ENCODE assay signal across 8 cellular contexts in genomic region chr11:777288-778255, GRCh38. TPM values are rescaled to one million over a fixed set of nuclear protein-coding genes. Genes with fewer than 3 reads are reported as not detected.
DNase-seq lines count a peak whose midpoint lies in the region; ATAC-seq lines count a peak whose summit lies in the region.

Gene GATD1 (minus strand): TSS chr11:777487. CDS start chr11:777462, 25 bp downstream.

- peak; percentile 91 to 95 (median 94) for DNase-seq in CD8-positive, alpha-beta memory T cell
- DNase-seq in HT-29 (ENCODE audit: low spot score) (peak; percentile 93), NT2/D1 (ENCODE audit: low read depth, low spot score) (peak; percentile 85)
- DNase-seq in activated CD8-positive, alpha-beta memory T cell treated with anti-CD3 and anti-CD28 coated beads, Interleukin-2, amount 10 ng/mL, durations not matched to agents 7 days and 5 days = peak; percentile 95
- peak; percentile 84 to 89 for DNase-seq in stimulated activated CD8-positive, alpha-beta memory T cell treated with anti-CD3 and anti-CD28 coated beads, Interleukin-15, amount 100 ng/mL, for 4 hours (ENCODE audit: low read depth in 2 of 2)

- CTCF ChIA-PET in CD8-positive, alpha-beta memory T cell (lab: Charles Lee) = interaction anchor here (1.5 kb wide), 1 partner anchor 18 kb away, joined by 3 read pairs; no protein-coding TSS in a partner anchor
- CTCF ChIA-PET in activated CD8-positive, alpha-beta memory T cell treated with anti-CD3 and anti-CD28 coated beads, Interleukin-2, amount 10 ng/mL, durations not matched to agents 7 days and 5 days (lab: Charles Lee) = interaction anchor here (0.7 to 2.4 kb wide), 9 partner anchors 9 to 242 kb away, joined by 3 to 10 read pairs (median 4); partner anchors contain the start of genes HRAS and TALDO1

- WGBS in mesodermal cell (ENCODE audit: insufficient coverage in 2 of 2), 2 experiments = 0 to 2% methylated on average over 43 to 103 of the region's 110 CpGs

- H3K36me3 Mint-ChIP-seq in CD8-positive, alpha-beta memory T cell = peaks cover 0 to 7% (median 0%) of the 10 kb centered on the region in 3 donors
- H3K36me3 Mint-ChIP-seq in activated CD8-positive, alpha-beta memory T cell treated with anti-CD3 and anti-CD28 coated beads, Interleukin-2, amount 10 ng/mL, durations not matched to agents 7 days and 5 days = peaks cover 3% of the 10 kb centered on the region

- H3K27ac Mint-ChIP-seq in CD8-positive, alpha-beta memory T cell = peak within 1 kb of the TSS in 7 of 8 donors; percentile 45 to 98 (median 84)
- peak within 1 kb of the TSS; percentile 87 for H3K27ac Mint-ChIP-seq in activated CD8-positive, alpha-beta memory T cell treated with anti-CD3 and anti-CD28 coated beads, Interleukin-2, amount 10 ng/mL, durations not matched to agents 7 days and 5 days

- peak within 1 kb of the TSS; percentile 99 for H3K9ac ChIP-seq in NT2/D1 (ENCODE audit: insufficient read length, low read depth)
- peak within 1 kb of the TSS; percentile 61 for H3K9ac ChIP-seq in endocrine pancreas (ENCODE audit: control insufficient read depth, insufficient read depth, low read length)

- H3K27me3 Mint-ChIP-seq in CD8-positive, alpha-beta memory T cell = no peaks in the 10 kb centered on the region
- H3K27me3 Mint-ChIP-seq in activated CD8-positive, alpha-beta memory T cell treated with anti-CD3 and anti-CD28 coated beads, Interleukin-2, amount 10 ng/mL, durations not matched to agents 7 days and 5 days = no peaks in the 10 kb centered on the region

- no peaks in the 10 kb centered on the region for H3K27me3 ChIP-seq in CD8-positive, alpha-beta memory T cell (ENCODE audit: insufficient read depth, low read length, poor library complexity, severe bottlenecking)
- H3K27me3 ChIP-seq in NT2/D1 (ENCODE audit: insufficient read depth, insufficient read length) (no peaks in the 10 kb centered on the region), endocrine pancreas (ENCODE audit: control insufficient read depth, insufficient read depth, low read length) (no peaks in the 10 kb centered on the region)

- peak within 1 kb of the TSS; percentile 65 for H3K4me3 ChIP-seq in CD8-positive, alpha-beta memory T cell (ENCODE audit: low read length)
- H3K4me3 ChIP-seq in NT2/D1 (ENCODE audit: insufficient read length, low read depth) = peak within 1 kb of the TSS; percentile 96
- H3K4me3 ChIP-seq in endocrine pancreas (ENCODE audit: control insufficient read depth, insufficient read depth, low read length) = no peak within 1 kb of the TSS
- H3K4me3 ChIP-seq in mesodermal cell (ENCODE audit: extremely low read depth, insufficient read depth, low read length, poor library complexity, severe bottlenecking) = peak within 1 kb of the TSS; percentile 93

- peaks cover 5 to 32% (median 22%) of the 10 kb centered on the region in 3 donors for H3K4me1 Mint-ChIP-seq in CD8-positive, alpha-beta memory T cell
- peaks cover 33% of the 10 kb centered on the region for H3K4me1 Mint-ChIP-seq in activated CD8-positive, alpha-beta memory T cell treated with anti-CD3 and anti-CD28 coated beads, Interleukin-2, amount 10 ng/mL, durations not matched to agents 7 days and 5 days

- H3K9me3 Mint-ChIP-seq in CD8-positive, alpha-beta memory T cell = no peaks in the 10 kb centered on the region
- H3K9me3 Mint-ChIP-seq in activated CD8-positive, alpha-beta memory T cell treated with anti-CD3 and anti-CD28 coated beads, Interleukin-2, amount 10 ng/mL, durations not matched to agents 7 days and 5 days (ENCODE audit: low read depth) = no peaks in the 10 kb centered on the region

- POLR2A ChIA-PET in CD8-positive, alpha-beta memory T cell (lab: Charles Lee) = interaction anchor here (0.6 to 1.1 kb wide), 8 partner anchors 9 to 259 kb away, joined by 3 to 8 read pairs (median 3); partner anchors contain the start of genes DEAF1 and TALDO1

- H3K4me3 Mint-ChIP-seq in CD8-positive, alpha-beta memory T cell = peak within 1 kb of the TSS; percentile 77 to 94 (median 87)
- H3K4me3 Mint-ChIP-seq in activated CD8-positive, alpha-beta memory T cell treated with anti-CD3 and anti-CD28 coated beads, Interleukin-2, amount 10 ng/mL, durations not matched to agents 7 days and 5 days = peak within 1 kb of the TSS; percentile 81

- H3K4me1 ChIP-seq in CD8-positive, alpha-beta memory T cell (ENCODE audit: insufficient read depth, low read length) = peaks cover 21% of the 10 kb centered on the region
- H3K4me1 ChIP-seq in NT2/D1 (ENCODE audit: insufficient read depth, insufficient read length) (peaks cover 50% of the 10 kb centered on the region), endocrine pancreas (ENCODE audit: control insufficient read depth, insufficient read depth, low read length) (no peaks in the 10 kb centered on the region), mesodermal cell (ENCODE audit: control insufficient read depth, insufficient read depth, low read length, poor library complexity, severe bottlenecking) (peaks cover 9% of the 10 kb centered on the region)

- H3K27ac ChIP-seq in CD8-positive, alpha-beta memory T cell (ENCODE audit: low read depth, low read length) = peak within 1 kb of the TSS; percentile 54
- peak within 1 kb of the TSS; percentile 86 for H3K27ac ChIP-seq in mesodermal cell (ENCODE audit: low read depth, low read length, severe bottlenecking)

- no peaks in the 10 kb centered on the region for H3K9me3 ChIP-seq in CD8-positive, alpha-beta memory T cell (ENCODE audit: low read length)
- no peaks in the 10 kb centered on the region for H3K9me3 ChIP-seq in NT2/D1 (ENCODE audit: insufficient read depth, low read length)
- H3K9me3 ChIP-seq in endocrine pancreas (ENCODE audit: control insufficient read depth, low read length) = no peaks in the 10 kb centered on the region
- no peaks in the 10 kb centered on the region for H3K9me3 ChIP-seq in mesodermal cell (ENCODE audit: control insufficient read depth, low read length)

- no peaks in the 10 kb centered on the region for H3K36me3 ChIP-seq in CD8-positive, alpha-beta memory T cell (ENCODE audit: insufficient read depth, low read length)
- H3K36me3 ChIP-seq in NT2/D1 (ENCODE audit: insufficient read depth, insufficient read length, low read length) = peaks cover 65% of the 10 kb centered on the region
- no peaks in the 10 kb centered on the region for H3K36me3 ChIP-seq in endocrine pancreas (ENCODE audit: control insufficient read depth, insufficient read depth, low read length)
- H3K36me3 ChIP-seq in mesodermal cell (ENCODE audit: control insufficient read depth, insufficient read depth, low read length) = peaks cover 38% of the 10 kb centered on the region

- peak; percentile 52 for ATAC-seq in GM19468 (IDR thresholded peaks at IDR 0.05; ENCODE audit: extremely low read depth, unreplicated experiment)
- ATAC-seq in activated CD8-positive, alpha-beta memory T cell treated with anti-CD3 and anti-CD28 coated beads, Interleukin-2, amount 10 ng/mL, durations not matched to agents 7 days and 5 days = peak; percentile 91

RNA-seq across cellular contexts. Expression of gene GATD1, which starts in this region (rescaled TPM):
- total RNA-seq in CD8-positive, alpha-beta memory T cell = 10 to 100 TPM; 53.0 to 56.3 TPM
- polyA plus RNA-seq in CD8-positive, alpha-beta memory T cell = 12.9 TPM
- 128 and 132 TPM in 2 replicates for total RNA-seq in HT-29 (2014; rRNA removed; shearing (Covaris generic))
- total RNA-seq in activated CD8-positive, alpha-beta memory T cell treated with anti-CD3 and anti-CD28 coated beads, Interleukin-2, amount 10 ng/mL, durations not matched to agents 7 days and 5 days = 10 to 100 TPM; 62.4 to 79.4 TPM
- polyA plus RNA-seq in mesodermal cell (2013, experiment 1 of 2) = 22.7 TPM
- 20.8 TPM for polyA plus RNA-seq in mesodermal cell (2013, experiment 2 of 2)
